11 cellular contexts compared by ENCODE assay signal in the genomic region with DNA sequence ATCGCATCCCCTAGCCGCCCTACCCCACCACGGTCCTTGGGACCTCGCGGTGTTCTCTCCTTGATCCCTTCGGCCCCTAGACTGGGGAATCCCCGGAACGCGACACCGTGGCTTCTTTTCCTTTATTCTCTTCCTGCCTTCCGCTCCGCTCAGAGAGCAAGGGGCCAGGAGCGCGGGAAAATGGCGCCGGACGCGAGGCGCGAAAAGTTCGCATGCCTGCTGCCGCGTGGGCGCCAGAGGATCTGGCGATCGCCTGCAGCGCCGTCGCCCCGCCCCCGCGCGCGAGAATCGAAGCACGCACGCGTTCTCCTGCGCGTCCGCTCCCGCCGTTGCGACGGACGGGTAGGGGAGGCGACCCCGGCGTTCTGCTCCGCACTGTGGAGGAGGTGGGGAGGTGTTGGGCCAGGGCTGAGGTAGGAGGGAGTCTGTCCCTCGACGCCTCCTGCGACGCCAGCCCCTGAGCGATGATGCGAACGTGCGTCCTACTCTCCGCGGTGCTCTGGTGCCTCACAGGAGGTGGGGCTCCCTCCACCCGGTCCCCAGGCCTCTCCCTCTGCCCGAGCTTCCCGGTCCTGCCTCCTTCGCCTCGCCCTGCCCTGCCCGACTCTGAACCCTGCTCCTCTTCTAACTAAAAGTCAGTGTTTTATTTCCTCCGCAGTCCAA. TPM values are rescaled to one million over a fixed set of nuclear protein-coding genes. Genes with fewer than 3 reads are reported as not detected.
DNase-seq lines count a peak whose midpoint lies in the region; ATAC-seq, FAIRE-seq and TF ChIP-seq lines count a peak whose summit lies in the region.
"Had no signal": no experiment of that assay in that cellular context is flagged by ENCODE, and none has a peak within 500 bp of the region (broad histone marks: within the 10 kb centered on the region; RNA-seq: fewer than 3 reads in every experiment).

A gene with protein sequence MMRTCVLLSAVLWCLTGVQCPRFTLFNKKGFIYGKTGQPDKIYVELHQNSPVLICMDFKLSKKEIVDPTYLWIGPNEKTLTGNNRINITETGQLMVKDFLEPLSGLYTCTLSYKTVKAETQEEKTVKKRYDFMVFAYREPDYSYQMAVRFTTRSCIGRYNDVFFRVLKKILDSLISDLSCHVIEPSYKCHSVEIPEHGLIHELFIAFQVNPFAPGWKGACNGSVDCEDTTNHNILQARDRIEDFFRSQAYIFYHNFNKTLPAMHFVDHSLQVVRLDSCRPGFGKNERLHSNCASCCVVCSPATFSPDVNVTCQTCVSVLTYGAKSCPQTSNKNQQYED (plus strand): TSS at position 312 of the 663 bp plus-strand sequence. CDS start 153 bp downstream, at position 465.

- peaks cover 28% of the 10 kb centered on the region for H3K79me2 ChIP-seq in GM12878 (ENCODE audit: control insufficient read depth, insufficient read depth, low read length)

- H3K9me3 ChIP-seq in GM12878 (replicated peaks; ENCODE audit: control insufficient read depth, insufficient read depth, low read length), result no peaks in the 10 kb centered on the region; the same call in 2 of the 3 replicates

- TF ChIP-seq CTCF in GM12878 (IDR thresholded peaks at IDR 0.05 in 2 of 3, conservative IDR thresholded peaks at IDR 0.05 in 1 of 3; ENCODE audit: control insufficient read depth in 2 of 3, extremely low read depth in 1 of 3, insufficient read depth in 1 of 3, low read depth in 3 of 3, low read length in 3 of 3), result no peak

- ATAC-seq in GM18505 (IDR thresholded peaks at IDR 0.05; ENCODE audit: unreplicated experiment), result no peak
- no peak for ATAC-seq in GM12878
- no peak for ATAC-seq in GM18868 (IDR thresholded peaks at IDR 0.05; ENCODE audit: unreplicated experiment)

- peak within 1 kb of the TSS; percentile 100 for H3K27ac ChIP-seq in GM12878 (ENCODE audit: control insufficient read depth, insufficient read depth)

- intact Hi-C loops in GM12878 (cut with micrococcal nuclease; ENCODE audit: unreplicated experiment), result loop anchor here (1.0 to 2.0 kb wide), 2 partner anchors 52 to 113 kb away; a partner anchor contains a TSS

- peak; percentile 66 for DNase-seq in activated CD4-positive, CD25-positive, alpha-beta regulatory T cell treated with anti-CD3 and anti-CD28 coated beads, Interleukin-2, amount 50 U/mL, for 72 hours
- DNase-seq in GM12878 (ENCODE audit: low read depth, low spot score) (no peak), NCI-H1694 (lab: John Stamatoyannopoulos, UW) (no peak), ecto neural progenitor cell (ENCODE audit: low spot score) (no peak), NOMO-1 treated with DMSO at 0.1 percent for 48 hours (lab: John Stamatoyannopoulos, UW; ENCODE audit: unreplicated experiment) (no peak)
- peak; percentile 54 to 58 for DNase-seq in stimulated activated CD4-positive, alpha-beta T cell treated with anti-CD3 and anti-CD28 coated beads, Interleukin-4, amount 100 ng/mL, for 4 hours
- DNase-seq: DND-41, erythroblast, NCI-H1694 treated with DMSO at 0.1 percent for 48 hours had no signal

- peak within 1 kb of the TSS; percentile 98 for H3K4me2 ChIP-seq in GM12878 (ENCODE audit: control insufficient read depth, insufficient read depth)

- H3K9ac ChIP-seq in GM12878 (ENCODE audit: control insufficient read depth, insufficient read depth, low read length), result peak within 1 kb of the TSS; percentile 85

- SMC1A ChIA-PET in GM12878 (lab: Charles Lee; ENCODE audit: uncharacterized antibody, unreplicated experiment), result interaction anchor here (0.6 to 1.0 kb wide), 3 partner anchors 16 to 174 kb away, joined by 3 to 8 read pairs (median 4); a partner anchor contains a TSS

- POLR2A ChIA-PET in GM12878 (lab: Charles Lee), result interaction anchor here (1.2 kb wide), 1 partner anchor 71 kb away, joined by 3 read pairs; no protein-coding TSS in a partner anchor

- CTCF ChIA-PET in GM12878 (lab: Yijun Ruan, JAX), result interaction anchor here (1.3 to 1.8 kb wide), 2 partner anchors 71 to 113 kb away, joined by 4 to 9 read pairs; no protein-coding TSS in a partner anchor

- no peaks in the 10 kb centered on the region for H3K36me3 ChIP-seq in GM12878 (ENCODE audit: control insufficient read depth in 2 of 2, insufficient read depth in 2 of 2, low read length in 1 of 2)

- H2AFZ ChIP-seq in GM12878 (ENCODE audit: control insufficient read depth, low read depth, low read length), result peak within 1 kb of the TSS; percentile 75

- TF ChIP-seq POLR2A in GM18505 (IDR thresholded peaks at IDR 0.05; ENCODE audit: borderline replicate concordance, extremely low read depth, insufficient read depth, insufficient read length) (peak; percentile 13), GM12878 (IDR thresholded peaks at IDR 0.05; ENCODE audit: low read depth, low read length) (peak; percentile 44)

- no peaks in the 10 kb centered on the region for H4K20me1 ChIP-seq in GM12878 (ENCODE audit: control insufficient read depth, insufficient read depth)

- in situ Hi-C loops in GM12878 (cut with MboI), result no loop called here

- 49% methylated on average over 41 of the region's 67 CpGs for WGBS in GM12878 (ENCODE audit: insufficient coverage, insufficient replicate concordance, low lambda C conversion rate, missing lambda C conversion rate)

- BruUV-seq in GM12878 (replicated peaks; lab: Mats Ljungman, UMichigan), result TSS peak; percentile 44

- FAIRE-seq in GM12878 (lab: Jason Lieb, UNC), result peak; percentile 49

- no peak; a peak in 1 of 4 replicates for TF ChIP-seq EP300 in GM12878 (IDR thresholded peaks at IDR 0.05; ENCODE audit: borderline replicate concordance in 1 of 2, control insufficient read depth in 1 of 2, low read depth in 2 of 2, low read length in 2 of 2)

- H3K4me3 ChIP-seq in GM12878, result peak within 1 kb of the TSS; percentile 61; the same call in 1 of the 2 replicates

- TF ChIP-seq RAD21 in GM12878 (IDR thresholded peaks at IDR 0.05; ENCODE audit: insufficient read depth, low read depth, low read length), result no peak

- RAD21 ChIA-PET in GM12878 (lab: Charles Lee; ENCODE audit: unreplicated experiment), result interaction anchor here (1.0 kb wide), 1 partner anchor 138 kb away, joined by 3 read pairs; a partner anchor contains a TSS

- no peaks in the 10 kb centered on the region for H3K27me3 ChIP-seq in GM12878 (replicated peaks in 1 of 2; ENCODE audit: control insufficient read depth in 2 of 2, insufficient read depth in 2 of 2, low read length in 1 of 2)

- H3K4me1 ChIP-seq in GM12878 (ENCODE audit: control insufficient read depth, insufficient read depth, low read length), result peaks cover 54% of the 10 kb centered on the region

TF ChIP-seq in GM12878, 131 proteins besides CTCF, POLR2A, EP300 and RAD21 (continues in another document):
- TF ChIP-seq NBN (IDR thresholded peaks at IDR 0.05) (no peak), ZNF274 (IDR thresholded peaks at IDR 0.05; ENCODE audit: insufficient read depth, insufficient read length) (no peak), TCF3 (IDR thresholded peaks at IDR 0.05; ENCODE audit: borderline replicate concordance, insufficient read depth, low read depth, low read length) (no peak)
- TF ChIP-seq, protein P1, sequence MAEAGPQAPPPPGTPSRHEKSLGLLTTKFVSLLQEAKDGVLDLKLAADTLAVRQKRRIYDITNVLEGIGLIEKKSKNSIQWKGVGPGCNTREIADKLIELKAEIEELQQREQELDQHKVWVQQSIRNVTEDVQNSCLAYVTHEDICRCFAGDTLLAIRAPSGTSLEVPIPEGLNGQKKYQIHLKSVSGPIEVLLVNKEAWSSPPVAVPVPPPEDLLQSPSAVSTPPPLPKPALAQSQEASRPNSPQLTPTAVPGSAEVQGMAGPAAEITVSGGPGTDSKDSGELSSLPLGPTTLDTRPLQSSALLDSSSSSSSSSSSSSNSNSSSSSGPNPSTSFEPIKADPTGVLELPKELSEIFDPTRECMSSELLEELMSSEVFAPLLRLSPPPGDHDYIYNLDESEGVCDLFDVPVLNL (IDR thresholded peaks at IDR 0.05; ENCODE audit: low read depth, low read length), result peak; percentile 64; the same call in 1 of the 2 replicates
- TF ChIP-seq, protein P2, sequence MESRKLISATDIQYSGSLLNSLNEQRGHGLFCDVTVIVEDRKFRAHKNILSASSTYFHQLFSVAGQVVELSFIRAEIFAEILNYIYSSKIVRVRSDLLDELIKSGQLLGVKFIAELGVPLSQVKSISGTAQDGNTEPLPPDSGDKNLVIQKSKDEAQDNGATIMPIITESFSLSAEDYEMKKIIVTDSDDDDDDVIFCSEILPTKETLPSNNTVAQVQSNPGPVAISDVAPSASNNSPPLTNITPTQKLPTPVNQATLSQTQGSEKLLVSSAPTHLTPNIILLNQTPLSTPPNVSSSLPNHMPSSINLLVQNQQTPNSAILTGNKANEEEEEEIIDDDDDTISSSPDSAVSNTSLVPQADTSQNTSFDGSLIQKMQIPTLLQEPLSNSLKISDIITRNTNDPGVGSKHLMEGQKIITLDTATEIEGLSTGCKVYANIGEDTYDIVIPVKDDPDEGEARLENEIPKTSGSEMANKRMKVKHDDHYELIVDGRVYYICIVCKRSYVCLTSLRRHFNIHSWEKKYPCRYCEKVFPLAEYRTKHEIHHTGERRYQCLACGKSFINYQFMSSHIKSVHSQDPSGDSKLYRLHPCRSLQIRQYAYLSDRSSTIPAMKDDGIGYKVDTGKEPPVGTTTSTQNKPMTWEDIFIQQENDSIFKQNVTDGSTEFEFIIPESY (IDR thresholded peaks at IDR 0.05), result peak; percentile 97

RNA-seq across cellular contexts. Expression of the gene that starts here (rescaled TPM):
- 0.50 and 0.56 TPM in 2 replicates for total RNA-seq in GM12878 (2013; cell fraction: nucleolus; rRNA removed)
- total RNA-seq in GM12878 (2014; rRNA removed) (0.34 and 0.49 TPM in 2 replicates), GM12878 (2014; rRNA removed; fragmentation: Illumina TruSeq; extraction: Trizol) (0.45 and 0.46 TPM in 2 replicates), GM12878 (2021) (0.67 and 0.77 TPM in 2 replicates)
- polyA plus RNA-seq in GM12878 (2011; ENCODE audit: low read depth), result 0.31 TPM
- polyA plus RNA-seq in GM12878 (2011; rRNA removed) (0.39 and 0.73 TPM in 2 replicates), GM12878 (2014; fragmentation: Illumina TruSeq; extraction: Trizol) (0.66 and 1.0 TPM in 2 replicates), GM12878 (2014; fragmentation: Nextera tagmentation; extraction: Ambion mirVana) (1 to 10 TPM in 1 of 2 experiments, under 1 TPM in 1; 0.62 to 1.0 TPM), GM12878 (2014; rRNA removed) (0.33 and 0.36 TPM in 2 replicates), GM12878 (2016; fragmentation: Nextera tagmentation; extraction: Ambion mirVana) (under 1 TPM; 0.53 to 0.98 TPM)
- 0.12 and 0.15 TPM in 2 replicates for polyA plus RNA-seq in GM12878 (2011; cell fraction: cytosol; rRNA removed)
- 0.42 and 0.82 TPM in 2 replicates for polyA plus RNA-seq in GM12878 (2011; cell fraction: nucleus; rRNA removed)
- polyA plus RNA-seq in GM12878 (2012), result 0.56 and 0.64 TPM in 2 replicates
- polyA minus RNA-seq in GM12878 (2011; rRNA and poly(A)+ RNA removed), result 0.36 and 0.51 TPM in 2 replicates
- 0.42 TPM in 1 of 2 replicates, not detected in the other for polyA minus RNA-seq in GM12878 (2011; cell fraction: cytosol; rRNA and poly(A)+ RNA removed)
- 0.29 TPM in 1 of 2 replicates, not detected in the other for polyA minus RNA-seq in GM12878 (2011; cell fraction: nucleus; rRNA and poly(A)+ RNA removed)

Comparison
In these comparisons a context has a peak if more than half of its experiments do, and no peak if none do; other contexts are left out.
1. DNase-seq: peak in activated CD4-positive, CD25-positive, alpha-beta regulatory T cell treated with anti-CD3 and anti-CD28 coated beads, Interleukin-2, amount 50 U/mL, for 72 hours (single experiment) and stimulated activated CD4-positive, alpha-beta T cell treated with anti-CD3 and anti-CD28 coated beads, Interleukin-4, amount 100 ng/mL, for 4 hours (2 of 2); none in GM12878 (single experiment), NCI-H1694 (single experiment), ecto neural progenitor cell (single experiment) and NOMO-1 treated with DMSO at 0.1 percent for 48 hours (single experiment).